In the genomic region with DNA sequence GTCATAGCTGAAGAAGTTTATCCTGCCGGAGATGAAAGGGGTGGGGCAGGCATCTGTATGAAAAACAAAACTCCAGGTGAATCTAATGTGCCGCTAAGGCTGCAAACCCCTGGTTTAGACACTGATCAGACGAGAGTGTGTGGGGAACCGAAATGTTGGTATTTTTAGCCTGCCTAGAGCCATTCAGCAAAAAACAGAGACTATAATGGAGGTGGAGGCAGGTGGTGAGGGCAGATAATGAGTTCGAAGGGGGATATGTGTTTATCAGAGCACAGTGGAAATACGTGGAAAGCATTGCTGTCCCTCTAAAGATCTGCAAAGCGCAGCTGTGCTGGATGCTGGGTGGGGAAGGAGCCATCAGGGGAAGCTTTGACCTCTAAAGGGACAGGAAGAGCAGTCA, we compare ENCODE assay signal across 22 cellular contexts.
"Had no signal": no experiment of that assay in that cellular context is flagged by ENCODE, and none has a peak within 500 bp of the region (broad histone marks: within the 10 kb centered on the region; RNA-seq: fewer than 3 reads in every experiment).

No MANE protein-coding gene starts in this region.

- H3K27me3 ChIP-seq: foreskin keratinocyte, right atrium auricular region had no signal

- H3K9me3 Mint-ChIP-seq: activated T-helper 1 cell treated with anti-CD3 and anti-CD28 coated beads, Interleukin-12 subunit alpha, Interleukin-12 subunit beta, Interleukin-2, Interleukin-4 antibody, amounts not matched to agents 30 ng/mL and 10 ng/mL and 1 ng/mL, durations not matched to agents 14 hours and 24 hours and 36 hours; dendritic cell treated with granulocyte-macrophage colony-stimulating factor and Interleukin-4, amounts not matched to agents 40 ng/mL and 50 ng/mL, for 4 days had no signal

- H3K36me3 ChIP-seq: left lung, prostate gland, right atrium auricular region, tibial artery had no signal

- H3K4me1 Mint-ChIP-seq: activated B cell treated with CpG ODN at 0.5 μM for 24 hours had no signal

- H3K36me3 Mint-ChIP-seq: activated CD4-positive, alpha-beta memory T cell treated with anti-CD3 and anti-CD28 coated beads for 36 hours had no signal

- H3K4me3 ChIP-seq: left lung, prostate gland, right atrium auricular region, tibial artery had no signal

- H3K27ac Mint-ChIP-seq: activated B cell treated with CpG ODN at 0.5 μM for 24 hours; activated CD4-positive, alpha-beta memory T cell treated with anti-CD3 and anti-CD28 coated beads for 36 hours; activated naive CD4-positive, alpha-beta T cell treated with anti-CD3 and anti-CD28 coated beads, Interleukin-2, amount 50 U/mL, for 72 hours; activated T-helper 1 cell treated with anti-CD3 and anti-CD28 coated beads, Interleukin-12 subunit alpha, Interleukin-12 subunit beta, Interleukin-2, Interleukin-4 antibody, amounts not matched to agents 30 ng/mL and 10 ng/mL and 1 ng/mL, durations not matched to agents 14 hours and 24 hours and 36 hours; dendritic cell treated with granulocyte-macrophage colony-stimulating factor and Interleukin-4, amounts not matched to agents 40 ng/mL and 50 ng/mL, for 4 days had no signal

- DNase-seq: activated B cell treated with CpG ODN at 0.5 μM for 24 hours; activated CD4-positive, alpha-beta memory T cell treated with anti-CD3 and anti-CD28 coated beads for 36 hours; activated CD4-positive, alpha-beta T cell treated with anti-CD3 and anti-CD28 coated beads for 4 hours; activated gamma-delta T cell treated with Interleukin-2 at 50 U/mL for 16 hours; activated T-cell treated with anti-CD3 and anti-CD28 coated beads for 4 hours; cerebellar nuclear complex; effector memory CD4-positive, alpha-beta T cell; foreskin keratinocyte; glutamatergic neuron; left lung; mammary epithelial cell; stimulated activated CD4-positive, alpha-beta T cell treated with anti-CD3 and anti-CD28 coated beads, Interleukin-12 subunit alpha, Interleukin-12 subunit beta, amount 100 ng/mL, for 4 hours; stimulated activated CD4-positive, alpha-beta T cell treated with anti-CD3 and anti-CD28 coated beads, Interleukin-1b, Interleukin-23, amount 100 ng/mL, for 48 hours; stimulated activated CD8-positive, alpha-beta memory T cell treated with anti-CD3 and anti-CD28 coated beads, Interleukin-4, amount 100 ng/mL, for 48 hours; stimulated activated naive CD4-positive, alpha-beta T cell; tibial artery had no signal

- H3K9me3 ChIP-seq: prostate gland, right atrium auricular region, tibial artery had no signal

- ATAC-seq: activated naive CD4-positive, alpha-beta T cell treated with anti-CD3 and anti-CD28 coated beads, Interleukin-2, amount 50 U/mL, for 72 hours; foreskin keratinocyte; left lung had no signal

- H3K27ac ChIP-seq: foreskin keratinocyte, left lung, prostate gland, right atrium auricular region, tibial artery had no signal

- H3K4me3 Mint-ChIP-seq: activated B cell treated with CpG ODN at 0.5 μM for 24 hours; activated CD4-positive, alpha-beta memory T cell treated with anti-CD3 and anti-CD28 coated beads for 36 hours; activated T-helper 1 cell treated with anti-CD3 and anti-CD28 coated beads, Interleukin-12 subunit alpha, Interleukin-12 subunit beta, Interleukin-2, Interleukin-4 antibody, amounts not matched to agents 30 ng/mL and 10 ng/mL and 1 ng/mL, durations not matched to agents 14 hours and 24 hours and 36 hours; dendritic cell treated with granulocyte-macrophage colony-stimulating factor and Interleukin-4, amounts not matched to agents 40 ng/mL and 50 ng/mL, for 4 days; neural crest cell had no signal

- H3K4me1 ChIP-seq: foreskin keratinocyte, left lung, prostate gland, right atrium auricular region, tibial artery had no signal
